Comparison of ENCODE assay signal across 1 cellular context in the genomic region with DNA sequence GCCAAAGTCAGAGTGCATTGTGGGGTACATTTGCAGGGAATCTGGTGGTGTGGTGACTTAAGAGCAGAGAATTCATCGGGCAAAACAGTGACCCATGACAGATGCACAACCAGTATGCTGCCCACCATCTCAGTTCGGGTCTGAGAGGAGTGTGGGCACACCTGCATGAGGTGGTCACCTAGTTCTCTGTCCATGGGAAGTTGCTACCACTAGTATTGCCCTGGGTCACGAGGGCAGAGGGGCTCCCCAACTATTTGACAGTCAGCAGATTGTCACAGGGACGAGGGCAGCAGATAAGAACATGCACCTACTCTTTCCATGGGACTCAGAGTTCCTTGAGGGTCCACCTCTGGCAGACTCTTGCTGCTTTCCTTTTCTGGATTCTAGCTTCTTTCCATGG.
TF ChIP-seq lines count a peak whose summit lies in the region.

No MANE protein-coding gene starts in this region.

TF ChIP-seq in H1, 55 proteins besides CTCF, POLR2A, EP300 and RAD21:
- TF ChIP-seq CBX5 (IDR thresholded peaks at IDR 0.05; ENCODE audit: low read depth, low read length) (no peak), SP1 (IDR thresholded peaks at IDR 0.05; ENCODE audit: low read depth, low read length) (no peak), CHD2 (IDR thresholded peaks at IDR 0.05; ENCODE audit: low read length) (no peak), PHF8 (conservative IDR thresholded peaks at IDR 0.05; ENCODE audit: low read depth, low read length) (no peak), POU5F1 (IDR thresholded peaks at IDR 0.05; ENCODE audit: low read depth, low read length) (no peak), SRF (IDR thresholded peaks at IDR 0.05; ENCODE audit: low read depth, low read length) (no peak), JUND (IDR thresholded peaks at IDR 0.05; ENCODE audit: low read length) (no peak), EGR1 (IDR thresholded peaks at IDR 0.05; ENCODE audit: borderline replicate concordance, low read depth, low read length) (no peak), GTF2F1 (IDR thresholded peaks at IDR 0.05; ENCODE audit: borderline replicate concordance, low read depth, low read length) (no peak), GABPA (IDR thresholded peaks at IDR 0.05; ENCODE audit: borderline replicate concordance, insufficient read depth, low read length) (no peak)
